ENCODE assay signal across 20 cellular contexts in the genomic region with DNA sequence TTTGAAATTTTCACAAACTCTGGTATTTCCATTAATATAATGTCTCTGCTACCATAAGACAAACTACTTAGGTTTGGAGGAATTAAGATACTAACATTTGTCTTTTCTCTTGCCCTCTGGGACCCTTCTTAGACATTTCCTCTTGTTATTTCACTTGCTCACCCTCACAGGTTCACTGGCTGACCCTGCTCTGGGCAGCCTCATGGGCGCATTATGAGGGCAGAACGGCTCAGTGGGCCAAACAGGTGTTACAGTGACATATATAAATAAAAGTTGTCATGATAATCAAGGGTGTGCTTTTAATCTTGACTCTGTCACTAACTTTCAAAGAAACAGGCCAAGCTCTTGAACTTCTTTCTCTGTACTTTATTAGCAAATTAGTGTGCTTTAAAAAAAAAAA. TPM values are rescaled to one million over a fixed set of nuclear protein-coding genes. Genes with fewer than 3 reads are reported as not detected.
DNase-seq lines count a peak whose midpoint lies in the region; ATAC-seq and TF ChIP-seq lines count a peak whose summit lies in the region.
"Had no signal": no experiment of that assay in that cellular context is flagged by ENCODE, and none has a peak within 500 bp of the region (broad histone marks: within the 10 kb centered on the region; RNA-seq: fewer than 3 reads in every experiment).

No MANE protein-coding gene starts in this region.

- no peaks in the 10 kb centered on the region for H3K36me3 ChIP-seq in WERI-Rb-1

- no peak overlapping the region for H3K4me3 ChIP-seq in WERI-Rb-1 (ENCODE audit: low read depth, low read length)
- H3K4me3 ChIP-seq: coronary artery, heart left ventricle, psoas muscle, skin epidermis, transverse colon had no signal

- no peaks in the 10 kb centered on the region for H3K27me3 Mint-ChIP-seq in Calu3 (ENCODE audit: unreplicated experiment)
- no peaks in the 10 kb centered on the region for H3K27me3 Mint-ChIP-seq in memory B cell
- H3K27me3 Mint-ChIP-seq: brain; CD4-positive, alpha-beta memory T cell; stimulated activated naive CD8-positive, alpha-beta T cell treated with anti-CD3 and anti-CD28 coated beads, Interleukin-15, amount 100 ng/mL, for 72 hours had no signal

- H3K4me3 Mint-ChIP-seq in Calu3 (ENCODE audit: low read depth, unreplicated experiment) = no peak overlapping the region
- no peak overlapping the region for H3K4me3 Mint-ChIP-seq in memory B cell
- H3K4me3 Mint-ChIP-seq: brain; CD4-positive, alpha-beta memory T cell; stimulated activated naive CD8-positive, alpha-beta T cell treated with anti-CD3 and anti-CD28 coated beads, Interleukin-15, amount 100 ng/mL, for 72 hours had no signal

- TF ChIP-seq CTCF in Calu3 (IDR thresholded peaks at IDR 0.05; ENCODE audit: unreplicated experiment) (no peak), WERI-Rb-1 (IDR thresholded peaks at IDR 0.05; ENCODE audit: low read depth, low read length) (0 out of 2 replicates have a peak, but pooled peaks have one; percentile 5)

- CTCF ChIA-PET in Calu3 (lab: Charles Lee) = interaction anchor here (0.7 kb wide), 1 partner anchor 11 kb away, joined by 3 read pairs; no protein-coding TSS in a partner anchor

- no peaks in the 10 kb centered on the region for H3K9me3 ChIP-seq in WERI-Rb-1 (ENCODE audit: severe bottlenecking)
- H3K9me3 ChIP-seq: heart left ventricle, psoas muscle, transverse colon had no signal

- intact Hi-C loops in Calu3 (cut with micrococcal nuclease; ENCODE audit: unreplicated experiment) = no loop called here

- no TSS peak for BruUV-seq in Calu3 (replicated peaks; lab: Mats Ljungman, UMichigan)

- H3K27ac Mint-ChIP-seq in Calu3 (ENCODE audit: unreplicated experiment) (peak overlapping the region; percentile 36), memory B cell (peak overlapping the region; percentile 38)
- H3K27ac Mint-ChIP-seq: brain; stimulated activated naive CD8-positive, alpha-beta T cell treated with anti-CD3 and anti-CD28 coated beads, Interleukin-15, amount 100 ng/mL, for 72 hours had no signal

- DNase-seq in Calu3 (peak; percentile 2), WERI-Rb-1 (peak; percentile 14), memory B cell (ENCODE audit: low spot score in 2 of 2) (no peak), NCI-H446 (lab: John Stamatoyannopoulos, UW) (no peak), ecto neural progenitor cell (ENCODE audit: low spot score) (no peak), EL (no peak)
- DNase-seq: activated CD4-positive, alpha-beta T cell treated with anti-CD3 and anti-CD28 coated beads for 48 hours; CD4-positive, alpha-beta memory T cell; DND-41; heart left ventricle; NCI-H1417; NCI-H526 treated with DMSO at 0.1 percent for 48 hours; psoas muscle; stimulated activated naive CD8-positive, alpha-beta T cell treated with anti-CD3 and anti-CD28 coated beads, Interleukin-15, amount 100 ng/mL, for 72 hours; transverse colon had no signal

- no peaks in the 10 kb centered on the region for H3K9me3 Mint-ChIP-seq in Calu3 (ENCODE audit: low read depth, unreplicated experiment)
- no peaks in the 10 kb centered on the region for H3K9me3 Mint-ChIP-seq in memory B cell
- H3K9me3 Mint-ChIP-seq: brain; CD4-positive, alpha-beta memory T cell; stimulated activated naive CD8-positive, alpha-beta T cell treated with anti-CD3 and anti-CD28 coated beads, Interleukin-15, amount 100 ng/mL, for 72 hours had no signal

- ATAC-seq in GM19438 (IDR thresholded peaks at IDR 0.05; ENCODE audit: low read depth, unreplicated experiment) (peak; percentile 51), memory B cell (ENCODE audit: low read depth) (no peak), GM21786 (IDR thresholded peaks at IDR 0.05; ENCODE audit: unreplicated experiment) (no peak)
- ATAC-seq: heart left ventricle; psoas muscle; stimulated activated naive CD8-positive, alpha-beta T cell treated with anti-CD3 and anti-CD28 coated beads, Interleukin-15, amount 100 ng/mL, for 72 hours had no signal

- H3K27me3 ChIP-seq in WERI-Rb-1 (ENCODE audit: insufficient read depth, low read depth, severe bottlenecking) = no peaks in the 10 kb centered on the region
- H3K27me3 ChIP-seq: heart left ventricle, transverse colon had no signal

- peaks cover 14% of the 10 kb centered on the region for H3K4me1 Mint-ChIP-seq in Calu3 (ENCODE audit: low read depth, unreplicated experiment)
- no peaks in the 10 kb centered on the region for H3K4me1 Mint-ChIP-seq in memory B cell
- H3K4me1 Mint-ChIP-seq: CD4-positive, alpha-beta memory T cell; stimulated activated naive CD8-positive, alpha-beta T cell treated with anti-CD3 and anti-CD28 coated beads, Interleukin-15, amount 100 ng/mL, for 72 hours had no signal

- H3K36me3 Mint-ChIP-seq in Calu3 (ENCODE audit: insufficient read depth, unreplicated experiment) (peaks cover 9% of the 10 kb centered on the region), memory B cell (peaks cover 19% of the 10 kb centered on the region)

- no peak overlapping the region for H3K27ac ChIP-seq in WERI-Rb-1
- H3K27ac ChIP-seq: coronary artery, heart left ventricle, psoas muscle, skin epidermis, transverse colon had no signal

RNA-seq across cellular contexts. Expression of a gene that starts 46.5 kb away (rescaled TPM):
- 41.2 and 43.5 TPM in 2 replicates for total RNA-seq in Calu3 (2022)

Comparison
In these comparisons a context has a peak if more than half of its experiments do, and no peak if none do; other contexts are left out.
1. DNase-seq: peak in Calu3 (single experiment) and WERI-Rb-1 (single experiment); none in memory B cell (0 of 2), NCI-H446 (0 of 2), ecto neural progenitor cell (single experiment) and EL (single experiment).